Comparison of ENCODE assay signal across 23 cellular contexts in genomic region chr11:12538889-12539421, GRCh38.
DNase-seq lines count a peak whose midpoint lies in the region; ATAC-seq and TF ChIP-seq lines count a peak whose summit lies in the region.
"Had no signal": no experiment of that assay in that cellular context is flagged by ENCODE, and none has a peak within 500 bp of the region (broad histone marks: within the 10 kb centered on the region; RNA-seq: fewer than 3 reads in every experiment).

No MANE protein-coding gene starts in this region.

- no peak overlapping the region for H3K4me3 Mint-ChIP-seq in MCF 10A (ENCODE audit: unreplicated experiment)
- H3K4me3 Mint-ChIP-seq: activated CD4-positive, alpha-beta memory T cell treated with anti-CD3 and anti-CD28 coated beads, Interleukin-2, amount 10 ng/mL, durations not matched to agents 7 days and 5 days; activated naive CD4-positive, alpha-beta T cell treated with anti-CD3 and anti-CD28 coated beads, Interleukin-2, amount 50 U/mL, for 24 hours; activated T-cell treated with anti-CD3 and anti-CD28 coated beads, Interleukin-2, amount 50 U/mL, for 24 hours; endodermal cell; nephron progenitor cell had no signal

- intact Hi-C loops in MCF 10A (cut with micrococcal nuclease) = loop anchor here (5.0 kb wide), 1 partner anchor 263 kb away; no protein-coding TSS in a partner anchor

- peaks cover 45% of the 10 kb centered on the region for H3K4me1 Mint-ChIP-seq in MCF 10A (ENCODE audit: insufficient read depth, unreplicated experiment)
- H3K4me1 Mint-ChIP-seq: activated CD4-positive, alpha-beta memory T cell treated with anti-CD3 and anti-CD28 coated beads, Interleukin-2, amount 10 ng/mL, durations not matched to agents 7 days and 5 days; activated naive CD4-positive, alpha-beta T cell treated with anti-CD3 and anti-CD28 coated beads, Interleukin-2, amount 50 U/mL, for 24 hours had no signal

- peaks cover 16% of the 10 kb centered on the region for H3F3A ChIP-seq in smooth muscle cell (ENCODE audit: low read depth)

- H3K18ac ChIP-seq in mesenchymal stem cell (ENCODE audit: low read depth in 1 of 2, low read length in 2 of 2) = peak overlapping the region; percentile 88

- H2AFZ ChIP-seq in mesenchymal stem cell (ENCODE audit: low read depth, low read length) (no peak overlapping the region), smooth muscle cell (ENCODE audit: low read depth) (no peak overlapping the region)

- TF ChIP-seq CTCF in AG04450 (IDR thresholded peaks at IDR 0.05; ENCODE audit: low read depth, low read length) (no peak), MCF 10A (IDR thresholded peaks at IDR 0.05; ENCODE audit: unreplicated experiment) (no peak), smooth muscle cell (IDR thresholded peaks at IDR 0.05; ENCODE audit: borderline replicate concordance, insufficient read depth, poor library complexity, severe bottlenecking) (no peak)

- H3K23ac ChIP-seq in mesenchymal stem cell (ENCODE audit: low read length in 2 of 2) = no peak overlapping the region

- H4K8ac ChIP-seq in mesenchymal stem cell (ENCODE audit: low read length) = peak overlapping the region; percentile 83

- peak overlapping the region in 1 of 2 experiments; percentile 71 for H3K14ac ChIP-seq in mesenchymal stem cell (ENCODE audit: low read length in 2 of 2)

- peaks cover 22% of the 10 kb centered on the region for H3K4me1 ChIP-seq in mesenchymal stem cell (ENCODE audit: control insufficient read depth, insufficient read depth, low read depth, low read length)
- H3K4me1 ChIP-seq in smooth muscle cell (ENCODE audit: low read depth) = peaks cover 3% of the 10 kb centered on the region

- H3K4me3 ChIP-seq in AG04450 (ENCODE audit: low read depth, low read length) (no peak overlapping the region), mesenchymal stem cell (ENCODE audit: insufficient read depth in 1 of 2, low read depth in 1 of 2, low read length in 2 of 2) (no peak overlapping the region), smooth muscle cell (no peak overlapping the region)
- H3K4me3 ChIP-seq: lung, thyroid gland had no signal

- WGBS in mesenchymal stem cell = 99% methylated on average over 3 of the region's 3 CpGs
- 99% methylated on average over 3 of the region's 3 CpGs for WGBS in smooth muscle cell (ENCODE audit: low lambda C conversion rate)

- H2AK5ac ChIP-seq in mesenchymal stem cell (ENCODE audit: low read length, severe bottlenecking) = peak overlapping the region; percentile 66

- H2BK5ac ChIP-seq in mesenchymal stem cell (ENCODE audit: low read depth, low read length, poor library complexity, severe bottlenecking) = no peak overlapping the region

- H4K20me1 ChIP-seq in smooth muscle cell (ENCODE audit: low read depth) = no peaks in the 10 kb centered on the region

- peak overlapping the region; percentile 75 to 85 for H2BK12ac ChIP-seq in mesenchymal stem cell (ENCODE audit: low read length in 2 of 2)

- H3K9ac ChIP-seq in mesenchymal stem cell (ENCODE audit: low read length) (peak overlapping the region; percentile 72), smooth muscle cell (ENCODE audit: low read depth) (peak overlapping the region; percentile 28)

- H2BK15ac ChIP-seq in mesenchymal stem cell (ENCODE audit: low read depth, poor library complexity, severe bottlenecking) = no peak overlapping the region

- H2BK120ac ChIP-seq in mesenchymal stem cell (ENCODE audit: low read depth, low read length) = peak overlapping the region; percentile 78

- H3K4me2 ChIP-seq in mesenchymal stem cell (ENCODE audit: low read length, poor library complexity, severe bottlenecking) = no peak overlapping the region
- H3K4me2 ChIP-seq in smooth muscle cell = peak overlapping the region; percentile 40

- H3K27me3 Mint-ChIP-seq in MCF 10A (ENCODE audit: insufficient read depth, unreplicated experiment) = no peaks in the 10 kb centered on the region

- no peaks in the 10 kb centered on the region for H3K79me2 ChIP-seq in smooth muscle cell (ENCODE audit: low read depth)

- no peak for ATAC-seq in GM19455 (IDR thresholded peaks at IDR 0.05; ENCODE audit: unreplicated experiment)

- CTCF ChIA-PET in AG04450 (lab: Charles Lee) = interaction anchor here (1.1 to 1.3 kb wide), 2 partner anchors 52 to 208 kb away, joined by 3 read pairs; no protein-coding TSS in a partner anchor
- CTCF ChIA-PET in MCF 10A (lab: Yijun Ruan, JAX) = interaction anchor here (0.6 to 1.0 kb wide), 3 partner anchors 15 to 101 kb away, joined by 3 read pairs; no protein-coding TSS in a partner anchor

- H3K36me3 ChIP-seq in mesenchymal stem cell (ENCODE audit: control insufficient read depth in 1 of 2, insufficient read depth in 2 of 2, low read depth in 1 of 2, low read length in 2 of 2) = no peaks in the 10 kb centered on the region
- no peaks in the 10 kb centered on the region for H3K36me3 ChIP-seq in smooth muscle cell (ENCODE audit: low read depth)
- H3K36me3 ChIP-seq: thyroid gland, WERI-Rb-1 had no signal

- no peaks in the 10 kb centered on the region for H3K9me3 ChIP-seq in AG04450 (ENCODE audit: control insufficient read depth, insufficient read depth, low read length)
- H3K9me3 ChIP-seq in mesenchymal stem cell (ENCODE audit: control insufficient read depth, low read length) = no peaks in the 10 kb centered on the region
- no peaks in the 10 kb centered on the region for H3K9me3 ChIP-seq in smooth muscle cell (replicated peaks; ENCODE audit: low read depth)
- H3K9me3 ChIP-seq: thyroid gland had no signal

- no TSS peak for BruUV-seq in MCF 10A (replicated peaks; lab: Mats Ljungman, UMichigan)

- H3K27ac ChIP-seq in AG04450 (ENCODE audit: low read depth, low read length) = peak overlapping the region; percentile 99
- peak overlapping the region; percentile 62 for H3K27ac ChIP-seq in mesenchymal stem cell (ENCODE audit: low read length, poor library complexity, severe bottlenecking)
- H3K27ac ChIP-seq in smooth muscle cell (ENCODE audit: low read depth) = peak overlapping the region; percentile 78
- H3K27ac ChIP-seq: thyroid gland, WERI-Rb-1 had no signal

- POLR2A ChIA-PET in AG04450 (lab: Yijun Ruan, JAX) (interaction anchor here (1.0 to 1.2 kb wide), 2 partner anchors 18 to 127 kb away, joined by 3 to 4 read pairs; no protein-coding TSS in a partner anchor), MCF 10A (lab: Yijun Ruan, JAX) (interaction anchor here (0.6 to 1.6 kb wide), 5 partner anchors 10 to 135 kb away, joined by 3 read pairs; no protein-coding TSS in a partner anchor)

- no peaks in the 10 kb centered on the region for H3K9me3 Mint-ChIP-seq in MCF 10A (ENCODE audit: unreplicated experiment)
- H3K9me3 Mint-ChIP-seq: activated CD4-positive, alpha-beta memory T cell treated with anti-CD3 and anti-CD28 coated beads, Interleukin-2, amount 10 ng/mL, durations not matched to agents 7 days and 5 days; activated naive CD4-positive, alpha-beta T cell treated with anti-CD3 and anti-CD28 coated beads, Interleukin-2, amount 50 U/mL, for 24 hours; activated T-cell treated with anti-CD3 and anti-CD28 coated beads, Interleukin-2, amount 50 U/mL, for 24 hours; endodermal cell; nephron progenitor cell had no signal

- peak overlapping the region; percentile 89 for H3K27ac Mint-ChIP-seq in MCF 10A (ENCODE audit: low read depth, unreplicated experiment)
- H3K27ac Mint-ChIP-seq: activated CD4-positive, alpha-beta memory T cell treated with anti-CD3 and anti-CD28 coated beads, Interleukin-2, amount 10 ng/mL, durations not matched to agents 7 days and 5 days; activated naive CD4-positive, alpha-beta T cell treated with anti-CD3 and anti-CD28 coated beads, Interleukin-2, amount 50 U/mL, for 24 hours; activated T-cell treated with anti-CD3 and anti-CD28 coated beads, Interleukin-2, amount 50 U/mL, for 24 hours; endodermal cell; nephron progenitor cell had no signal

- no peaks in the 10 kb centered on the region for H3K27me3 ChIP-seq in AG04450 (ENCODE audit: control insufficient read depth, insufficient read depth, low read length)
- no peaks in the 10 kb centered on the region for H3K27me3 ChIP-seq in mesenchymal stem cell (ENCODE audit: control insufficient read depth in 1 of 2, insufficient read depth in 1 of 2, low read length in 2 of 2)
- H3K27me3 ChIP-seq in smooth muscle cell (ENCODE audit: low read depth) = no peaks in the 10 kb centered on the region
- H3K27me3 ChIP-seq: thyroid gland had no signal

- DNase-seq in AG04450 (ENCODE audit: low read depth, low spot score) (no peak), MCF 10A (ENCODE audit: unreplicated experiment) (no peak), mesenchymal stem cell (no peak), smooth muscle cell (lab: John Stamatoyannopoulos, UW; ENCODE audit: unreplicated experiment) (no peak), GF-D8 (lab: John Stamatoyannopoulos, UW) (no peak), mesenteric fat pad (ENCODE audit: low spot score) (no peak)
- no peak for DNase-seq in stimulated activated CD4-positive, alpha-beta T cell treated with anti-CD3 and anti-CD28 coated beads, Interleukin-4, amount 100 ng/mL, for 1 hour
- DNase-seq: activated CD4-positive, alpha-beta memory T cell treated with anti-CD3 and anti-CD28 coated beads, Interleukin-2, amount 10 ng/mL, durations not matched to agents 7 days and 5 days; activated T-cell treated with anti-CD3 and anti-CD28 coated beads, Interleukin-2, amount 50 U/mL, for 24 hours; DMS 273 treated with DMSO at 0.1 percent for 48 hours; endodermal cell; GDM1; H7; kidney; NCI-H1105 treated with DMSO at 0.1 percent for 48 hours; NCI-H526; nephron progenitor cell; SHP77; thyroid gland; WERI-Rb-1 had no signal

- H4K91ac ChIP-seq in mesenchymal stem cell (ENCODE audit: low read length) = peak overlapping the region; percentile 90

- H3K36me3 Mint-ChIP-seq in MCF 10A (ENCODE audit: insufficient read depth, unreplicated experiment) = no peaks in the 10 kb centered on the region
- H3K36me3 Mint-ChIP-seq: activated naive CD4-positive, alpha-beta T cell treated with anti-CD3 and anti-CD28 coated beads, Interleukin-2, amount 50 U/mL, for 24 hours had no signal

- H3K4ac ChIP-seq in mesenchymal stem cell (ENCODE audit: low read depth in 1 of 2, low read length in 2 of 2) = peak overlapping the region; percentile 75 to 79

- no peaks in the 10 kb centered on the region for H3K79me1 ChIP-seq in mesenchymal stem cell (replicated peaks; ENCODE audit: low read length, poor library complexity, severe bottlenecking)
